Comparison of ENCODE assay signal across 8 cellular contexts in genomic region chr3:39146611-39147373, GRCh38. TPM values are rescaled to one million over a fixed set of nuclear protein-coding genes. Genes with fewer than 3 reads are reported as not detected.
DNase-seq lines count a peak whose midpoint lies in the region; ATAC-seq and TF ChIP-seq lines count a peak whose summit lies in the region.

No MANE protein-coding gene starts in this region.

- peak overlapping the region; percentile 97 for H3K4me3 Mint-ChIP-seq in activated naive CD4-positive, alpha-beta T cell treated with anti-CD3 and anti-CD28 coated beads, Interleukin-2, amount 50 U/mL, for 24 hours

- DNase-seq in H4 (ENCODE audit: low spot score) (peak; percentile 89), Right ventricle myocardium inferior (ENCODE audit: missing footprints) (peak; percentile 87), renal cortical epithelial cell (ENCODE audit: low read depth) (peak; percentile 94), H7 (no peak)

- H3K9ac ChIP-seq in BLaER1 = peak overlapping the region; percentile 97

- H3K36me3 Mint-ChIP-seq in activated naive CD4-positive, alpha-beta T cell treated with anti-CD3 and anti-CD28 coated beads, Interleukin-2, amount 50 U/mL, for 24 hours = peaks cover 33% of the 10 kb centered on the region

- peaks cover 75% of the 10 kb centered on the region for H3K4me1 Mint-ChIP-seq in activated naive CD4-positive, alpha-beta T cell treated with anti-CD3 and anti-CD28 coated beads, Interleukin-2, amount 50 U/mL, for 24 hours

- peak overlapping the region; percentile 99 for H3K27ac ChIP-seq in BLaER1

- no peaks in the 10 kb centered on the region for H3K9me3 ChIP-seq in BLaER1

- H3K4me1 ChIP-seq in BLaER1 = peaks cover 97% of the 10 kb centered on the region

- H3K27me3 ChIP-seq in BLaER1 = no peaks in the 10 kb centered on the region
- no peaks in the 10 kb centered on the region for H3K27me3 ChIP-seq in H7 (ENCODE audit: control insufficient read depth, insufficient read depth, low read length)

- H3K27ac Mint-ChIP-seq in activated naive CD4-positive, alpha-beta T cell treated with anti-CD3 and anti-CD28 coated beads, Interleukin-2, amount 50 U/mL, for 24 hours = peak overlapping the region; percentile 98

- H3K4me2 ChIP-seq in BLaER1 = peak overlapping the region; percentile 98

- peak; percentile 55 for ATAC-seq in Right ventricle myocardium inferior
- no peak for ATAC-seq in HG03025 (IDR thresholded peaks at IDR 0.05; ENCODE audit: low FRiP score, unreplicated experiment)

- peak overlapping the region; percentile 100 for H3K4me3 ChIP-seq in BLaER1
- no peak overlapping the region for H3K4me3 ChIP-seq in H7 (ENCODE audit: insufficient read depth, low read depth, low read length)

- TF ChIP-seq POLR2A in Raji (IDR thresholded peaks at IDR 0.05; ENCODE audit: insufficient read depth, low read depth, low read length) = peak; percentile 24; the same call in 1 of the 2 replicates

- H3K36me3 ChIP-seq in BLaER1 (peaks cover 49% of the 10 kb centered on the region), H7 (replicated peaks; ENCODE audit: control insufficient read depth, insufficient read depth, low read length) (peaks cover 18% of the 10 kb centered on the region)

- no peaks in the 10 kb centered on the region for H3K9me3 Mint-ChIP-seq in activated naive CD4-positive, alpha-beta T cell treated with anti-CD3 and anti-CD28 coated beads, Interleukin-2, amount 50 U/mL, for 24 hours

- peaks cover 67% of the 10 kb centered on the region for H4K20me1 ChIP-seq in BLaER1

- H3K27me3 Mint-ChIP-seq in activated naive CD4-positive, alpha-beta T cell treated with anti-CD3 and anti-CD28 coated beads, Interleukin-2, amount 50 U/mL, for 24 hours = no peaks in the 10 kb centered on the region

- intact Hi-C loops in Right ventricle myocardium inferior (cut with DNase I) = no loop called here

RNA-seq across cellular contexts. Expression of gene CSRNP1, which starts 6.6 kb away (rescaled TPM):
- 3.8 and 4.3 TPM in 2 replicates for total RNA-seq in H4 (2014; rRNA removed; shearing (Covaris generic))
- total RNA-seq in Right ventricle myocardium inferior = 12.9 TPM
- 12.3 and 16.1 TPM in 2 replicates for total RNA-seq in renal cortical epithelial cell
- 13.4 and 16.5 TPM in 2 replicates for total RNA-seq in H7 (2014; rRNA removed; shearing (Covaris generic))

RNA-seq across cellular contexts. Expression of gene TTC21A, which starts 39.3 kb away (rescaled TPM):
- 0.25 and 0.35 TPM in 2 replicates for total RNA-seq in H4 (2014; rRNA removed; shearing (Covaris generic))
- 1.2 TPM for total RNA-seq in Right ventricle myocardium inferior
- total RNA-seq in renal cortical epithelial cell = 2.1 and 4.7 TPM in 2 replicates
- 0.90 and 2.7 TPM in 2 replicates for total RNA-seq in H7 (2014; rRNA removed; shearing (Covaris generic))

RNA-seq across cellular contexts. Expression of gene GORASP1, which starts 39.4 kb away (rescaled TPM):
- 12.3 and 24.4 TPM in 2 replicates for total RNA-seq in H4 (2014; rRNA removed; shearing (Covaris generic))
- total RNA-seq in Right ventricle myocardium inferior (45.6 TPM), renal cortical epithelial cell (31.8 and 35.8 TPM in 2 replicates)
- total RNA-seq in H7 (2014; rRNA removed; shearing (Covaris generic)) = 45.6 and 46.9 TPM in 2 replicates

RNA-seq across cellular contexts. Expression of gene XIRP1, which starts 45.6 kb away (rescaled TPM):
- not detected in 2 replicates for total RNA-seq in H4 (2014; rRNA removed; shearing (Covaris generic))
- total RNA-seq in Right ventricle myocardium inferior (317 TPM), renal cortical epithelial cell (not detected in 2 replicates)
- not detected in 2 replicates for total RNA-seq in H7 (2014; rRNA removed; shearing (Covaris generic))
